9 cellular contexts compared by ENCODE assay signal in the genomic region with DNA sequence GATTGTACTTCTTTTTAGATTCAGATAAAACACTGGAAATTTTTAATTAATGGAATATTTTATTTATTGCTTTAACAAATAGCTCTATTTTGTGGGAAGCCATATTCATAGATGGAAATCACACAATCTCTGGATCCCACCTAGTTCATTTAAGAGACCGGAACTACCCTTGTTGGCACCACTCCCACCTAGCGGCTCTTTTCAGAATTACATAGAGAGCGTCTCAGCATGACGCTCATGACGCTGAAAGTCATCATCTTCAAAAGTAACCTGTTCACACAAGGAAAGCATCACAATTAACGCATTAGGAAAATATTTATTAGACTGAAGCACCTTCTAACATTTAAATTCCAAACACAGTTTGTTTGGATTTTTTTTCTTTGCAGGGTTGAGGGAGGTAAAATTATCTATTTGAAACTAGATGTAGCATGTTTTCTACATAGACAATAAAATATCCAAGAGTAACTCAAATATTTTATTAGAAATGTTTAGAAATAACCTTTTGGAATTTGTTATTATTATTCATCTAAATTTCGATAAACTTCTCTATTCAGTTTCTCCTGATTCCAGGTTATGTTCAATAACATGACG.
DNase-seq lines count a peak whose midpoint lies in the region; ATAC-seq and TF ChIP-seq lines count a peak whose summit lies in the region.
"Had no signal": no experiment of that assay in that cellular context is flagged by ENCODE, and none has a peak within 500 bp of the region (broad histone marks: within the 10 kb centered on the region; RNA-seq: fewer than 3 reads in every experiment).

No MANE protein-coding gene starts in this region.

- no peak overlapping the region for H3K4me3 ChIP-seq in foreskin fibroblast (ENCODE audit: low read depth in 1 of 2, low read length in 2 of 2)
- H3K4me3 ChIP-seq: skin epidermis had no signal

- H3K27ac Mint-ChIP-seq in type B pancreatic cell = no peak overlapping the region

- peak; percentile 44 for TF ChIP-seq CTCF in foreskin fibroblast (IDR thresholded peaks at IDR 0.05; ENCODE audit: low read depth, low read length)
- peak; percentile 77 for TF ChIP-seq CTCF in type B pancreatic cell (conservative IDR thresholded peaks at IDR 0.05)

- H3K36me3 Mint-ChIP-seq in type B pancreatic cell = no peaks in the 10 kb centered on the region

- peaks cover 1% of the 10 kb centered on the region for H3K27me3 Mint-ChIP-seq in type B pancreatic cell

- peak; percentile 13 to 59 (median 39) for DNase-seq in NCI-H1417 (lab: John Stamatoyannopoulos, UW)
- no peak for DNase-seq in NCI-H1417 treated with DMSO at 0.1 percent for 48 hours (lab: John Stamatoyannopoulos, UW)
- DNase-seq in SK-N-DZ (ENCODE audit: low spot score) = peak; percentile 36
- peak in 1 of 2 donors; percentile 1 for DNase-seq in foreskin fibroblast
- no peak for DNase-seq in type B pancreatic cell (ENCODE audit: extremely low spot score, unreplicated experiment)
- DNase-seq in ureter (ENCODE audit: low spot score) = no peak

- no peak overlapping the region for H3K4me3 Mint-ChIP-seq in type B pancreatic cell

- H3K9me3 Mint-ChIP-seq in type B pancreatic cell = peaks cover 5% of the 10 kb centered on the region

- ATAC-seq in GM19463 (IDR thresholded peaks at IDR 0.05; ENCODE audit: unreplicated experiment) = peak; percentile 68
- peak; percentile 69 for ATAC-seq in HG03439 (IDR thresholded peaks at IDR 0.05; ENCODE audit: unreplicated experiment)

- H3K4me1 Mint-ChIP-seq in type B pancreatic cell (ENCODE audit: unreplicated experiment) = peaks cover 10% of the 10 kb centered on the region

Comparison
In these comparisons a context has a peak if more than half of its experiments do, and no peak if none do; other contexts are left out.
1. DNase-seq: peak in NCI-H1417 (3 of 3) and SK-N-DZ (single experiment); none in NCI-H1417 treated with DMSO at 0.1 percent for 48 hours (single experiment), type B pancreatic cell (single experiment) and ureter (single experiment).